In the genomic region with DNA sequence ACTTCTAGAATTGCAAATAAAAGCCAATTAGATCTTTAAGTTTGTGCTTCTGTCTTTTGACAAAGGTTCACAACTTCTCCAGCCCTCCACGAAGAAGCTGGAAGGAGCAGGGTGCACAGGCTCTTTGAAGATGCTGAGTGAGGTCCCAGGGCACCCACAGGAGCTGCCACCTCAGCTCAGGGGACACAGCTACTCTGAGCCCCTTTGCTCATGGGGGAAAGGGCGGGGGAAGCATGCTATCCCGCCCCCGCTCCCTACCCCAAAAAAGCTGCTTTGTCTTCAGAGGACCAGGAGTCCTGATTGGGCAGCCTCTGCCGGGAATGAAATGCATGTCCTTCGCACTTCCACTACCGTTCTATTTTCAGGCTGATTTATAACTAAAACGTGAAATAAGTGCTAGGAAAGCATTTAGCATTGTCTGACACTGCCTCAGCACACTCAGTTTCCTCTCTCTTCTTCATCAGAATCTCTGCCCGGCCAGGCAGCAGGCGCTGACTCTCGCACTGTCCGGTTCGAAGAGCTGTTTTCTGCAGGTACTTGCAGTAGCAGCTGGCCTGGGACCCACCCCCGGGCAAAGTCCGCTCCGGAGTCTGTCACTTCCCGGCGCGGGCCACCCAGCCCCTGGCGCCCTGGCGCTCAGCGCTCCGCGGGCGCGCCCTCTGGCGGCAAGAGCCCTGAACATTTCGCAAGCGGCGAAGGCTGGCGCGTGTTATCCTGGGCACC, we compare ENCODE assay signal across 8 cellular contexts. TPM values are rescaled to one million over a fixed set of nuclear protein-coding genes. Genes with fewer than 3 reads are reported as not detected.
DNase-seq lines count a peak whose midpoint lies in the region; ATAC-seq and TF ChIP-seq lines count a peak whose summit lies in the region.

No MANE protein-coding gene starts in this region.

- H3K79me2 ChIP-seq in Karpas-422 (ENCODE audit: low read length) = no peaks in the 10 kb centered on the region
- no peaks in the 10 kb centered on the region for H3K79me2 ChIP-seq in neural progenitor cell (ENCODE audit: low read depth)

- H3K27me3 Mint-ChIP-seq in neural progenitor cell (ENCODE audit: insufficient read depth, low read depth) = peaks cover 3% of the 10 kb centered on the region

- H3K4me3 Mint-ChIP-seq in neural progenitor cell = peak overlapping the region; percentile 64

- H3K36me3 Mint-ChIP-seq in neural progenitor cell = no peaks in the 10 kb centered on the region

- peaks cover 15% of the 10 kb centered on the region for H3K4me1 Mint-ChIP-seq in neural progenitor cell

- peaks cover 3% of the 10 kb centered on the region for H3K9me3 Mint-ChIP-seq in neural progenitor cell

- H3K4me2 ChIP-seq in Karpas-422 (ENCODE audit: low read depth, low read length, poor library complexity, severe bottlenecking) = peak overlapping the region; percentile 72
- peak overlapping the region; percentile 82 for H3K4me2 ChIP-seq in neural progenitor cell

- H2AFZ ChIP-seq in Karpas-422 (ENCODE audit: low read length) = peak overlapping the region; percentile 94
- peak overlapping the region; percentile 91 for H2AFZ ChIP-seq in neural progenitor cell (replicated peaks)

- DNase-seq in Daoy (ENCODE audit: low read depth) (peak; percentile 61), Karpas-422 (peak; percentile 91), RWPE1 (ENCODE audit: low spot score) (peak; percentile 83), fibroblast of villous mesenchyme (ENCODE audit: low read depth) (peak; percentile 61), neural progenitor cell (ENCODE audit: low spot score) (peak; percentile 92)
- peak; percentile 65 for DNase-seq in activated effector memory CD4-positive, alpha-beta T cell treated with Interleukin-2 at 50 U/mL for 16 hours

- POLR2A ChIA-PET in RWPE1 (lab: Yijun Ruan, JAX; ENCODE audit: low non-redundant PET) = no interaction called here

- peak; percentile 98 for TF ChIP-seq CTCF in RWPE1 (conservative IDR thresholded peaks at IDR 0.05; ENCODE audit: low read depth)
- peak; percentile 88 for TF ChIP-seq CTCF in fibroblast of villous mesenchyme (IDR thresholded peaks at IDR 0.05; ENCODE audit: insufficient read depth, low read depth, low read length)
- TF ChIP-seq CTCF in neural progenitor cell (IDR thresholded peaks at IDR 0.05) = peak; percentile 91

- H3K4me1 ChIP-seq in Karpas-422 (ENCODE audit: low read length) (peaks cover 10% of the 10 kb centered on the region), neural progenitor cell (peaks cover 3% of the 10 kb centered on the region), stomach smooth muscle (ENCODE audit: control insufficient read depth, insufficient read depth, low read length) (peaks cover 9% of the 10 kb centered on the region)

- H3K27me3 ChIP-seq in Karpas-422 (ENCODE audit: low read length) (no peaks in the 10 kb centered on the region), neural progenitor cell (peaks cover 11% of the 10 kb centered on the region), stomach smooth muscle (ENCODE audit: control insufficient read depth in 1 of 2, insufficient read depth in 2 of 2, low read length in 2 of 2) (peaks cover 0 to 9% of the 10 kb centered on the region in 2 donors)

- H3K27ac ChIP-seq in Karpas-422 (ENCODE audit: low read length) (no peak overlapping the region), RWPE1 (no peak overlapping the region; the same call in 1 of the 2 replicates), neural progenitor cell (no peak overlapping the region), stomach smooth muscle (ENCODE audit: low read length) (no peak overlapping the region)

- H3F3A ChIP-seq in neural progenitor cell (ENCODE audit: low read depth) = no peaks in the 10 kb centered on the region

- peak overlapping the region; percentile 60 for H3K9ac ChIP-seq in Karpas-422 (ENCODE audit: low read length)
- no peak overlapping the region for H3K9ac ChIP-seq in neural progenitor cell
- no peak overlapping the region for H3K9ac ChIP-seq in stomach smooth muscle (ENCODE audit: low read length in 2 of 2)

- H3K27ac Mint-ChIP-seq in neural progenitor cell = no peak overlapping the region

- no peaks in the 10 kb centered on the region for H4K20me1 ChIP-seq in Karpas-422 (ENCODE audit: insufficient read depth, low read depth, low read length)
- no peaks in the 10 kb centered on the region for H4K20me1 ChIP-seq in neural progenitor cell (ENCODE audit: low read depth)

- CTCF ChIA-PET in RWPE1 (lab: Yijun Ruan, JAX) = interaction anchor here (0.5 to 3.3 kb wide), 6 partner anchors 30 to 1709 kb away, joined by 3 to 18 read pairs (median 4); no protein-coding TSS in a partner anchor

- H3K4me3 ChIP-seq in Karpas-422 (ENCODE audit: low read length) = peak overlapping the region; percentile 57; the same call in 1 of the 2 replicates
- peak overlapping the region; percentile 53 for H3K4me3 ChIP-seq in fibroblast of villous mesenchyme (ENCODE audit: low read depth, low read length)
- peak overlapping the region; percentile 35 for H3K4me3 ChIP-seq in neural progenitor cell
- H3K4me3 ChIP-seq in stomach smooth muscle (ENCODE audit: low read length in 2 of 2) = peak overlapping the region; percentile 35 to 73

- no peaks in the 10 kb centered on the region for H3K9me2 ChIP-seq in Karpas-422 (replicated peaks; ENCODE audit: insufficient read depth, low read length)

- peak; percentile 98 for ATAC-seq in GM21825 (IDR thresholded peaks at IDR 0.05; ENCODE audit: unreplicated experiment)

- no peaks in the 10 kb centered on the region for H3K36me3 ChIP-seq in Karpas-422 (ENCODE audit: insufficient read depth, low read length)
- no peaks in the 10 kb centered on the region for H3K36me3 ChIP-seq in neural progenitor cell
- H3K36me3 ChIP-seq in stomach smooth muscle (ENCODE audit: control insufficient read depth in 2 of 2, insufficient read depth in 2 of 2, low read length in 2 of 2) = no peaks in the 10 kb centered on the region

- H3K9me3 ChIP-seq in Karpas-422 (ENCODE audit: low read length) (no peaks in the 10 kb centered on the region), neural progenitor cell (ENCODE audit: low read depth) (no peaks in the 10 kb centered on the region), stomach smooth muscle (ENCODE audit: control insufficient read depth in 2 of 2, low read length in 2 of 2) (no peaks in the 10 kb centered on the region)

RNA-seq across cellular contexts. Expression of a gene that starts 45.5 kb away (rescaled TPM):
- 2.8 and 4.1 TPM in 2 replicates for total RNA-seq in Daoy (2014; rRNA removed; shearing (Covaris generic))
- total RNA-seq in Karpas-422 (2014; rRNA removed; shearing (Covaris generic); ENCODE audit: low replicate concordance) = 1.5 and 3.3 TPM in 2 replicates
- 4.2 and 4.3 TPM in 2 replicates for total RNA-seq in fibroblast of villous mesenchyme
- total RNA-seq in neural progenitor cell (ENCODE audit: low replicate concordance) = 12.1 and 25.3 TPM in 2 replicates
